ENCODE assay signal across 8 cellular contexts in the genomic region with DNA sequence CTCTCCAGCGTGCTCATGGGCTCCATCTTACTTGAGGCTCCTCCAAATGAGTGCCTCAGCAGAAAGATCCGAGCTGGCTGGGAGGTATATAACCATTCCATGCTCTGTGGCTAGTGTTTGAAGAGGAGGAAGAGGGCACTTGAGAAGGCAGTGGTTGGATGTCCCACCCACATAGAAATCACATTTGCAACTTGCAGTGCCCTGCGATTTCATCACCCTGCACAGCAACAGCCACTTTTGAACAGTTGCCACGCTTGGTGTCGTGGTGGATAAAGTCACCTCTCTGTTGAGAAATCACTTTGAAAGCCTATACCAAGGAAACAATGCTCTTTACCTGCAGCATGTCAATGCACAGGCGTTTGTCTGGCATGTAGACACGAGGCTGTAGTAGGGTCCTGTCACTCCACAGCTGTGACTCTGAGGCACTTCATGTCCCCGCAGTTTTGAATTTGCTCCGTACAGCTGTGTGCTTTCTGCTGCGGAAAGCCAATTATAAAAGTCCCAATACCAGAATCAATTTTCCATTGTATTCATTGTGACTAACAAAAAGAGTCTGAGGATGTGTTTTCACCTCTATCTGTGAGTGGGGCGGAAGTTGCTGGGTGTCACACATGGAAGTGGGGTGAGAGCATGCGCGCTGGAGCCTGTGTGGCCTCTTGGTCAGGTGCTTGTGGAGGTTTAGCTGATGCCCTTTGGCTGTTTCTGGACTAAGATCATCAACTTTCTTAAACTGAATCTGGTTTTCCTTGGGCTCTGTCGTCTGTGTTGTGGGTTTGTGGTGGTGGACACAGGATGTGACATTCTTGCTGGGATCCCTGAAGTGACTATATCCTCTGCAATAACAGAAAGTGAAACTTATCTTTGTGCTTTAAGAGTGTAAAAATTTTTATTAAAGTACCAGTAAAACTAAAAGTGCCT. TPM values are rescaled to one million over a fixed set of nuclear protein-coding genes. Genes with fewer than 3 reads are reported as not detected.
DNase-seq lines count a peak whose midpoint lies in the region; ATAC-seq, FAIRE-seq and TF ChIP-seq lines count a peak whose summit lies in the region.

No MANE protein-coding gene starts in this region.

- intact Hi-C loops in kidney (cut with DNase I): no loop called here

- peak overlapping the region; percentile 77 for H3K27ac ChIP-seq in SJSA1
- peak overlapping the region; percentile 72 to 95 for H3K27ac ChIP-seq in kidney (ENCODE audit: low read depth in 2 of 2, low read length in 2 of 2)

- no peaks in the 10 kb centered on the region for H3K9me3 Mint-ChIP-seq in activated naive CD8-positive, alpha-beta T cell (ENCODE audit: low read depth)

- no peak for TF ChIP-seq CTCF in kidney (IDR thresholded peaks at IDR 0.05; ENCODE audit: borderline replicate concordance, extremely low read depth, insufficient read depth)

- peak overlapping the region; percentile 96 for H3K27ac Mint-ChIP-seq in activated naive CD8-positive, alpha-beta T cell

- H3K4me1 ChIP-seq in SJSA1 (replicated peaks) (peaks cover 28% of the 10 kb centered on the region), kidney (ENCODE audit: control insufficient read depth in 1 of 2, insufficient read depth in 1 of 2, low read depth in 1 of 2, low read length in 2 of 2) (peaks cover 25 to 33% of the 10 kb centered on the region in 2 donors)

- peaks cover 41% of the 10 kb centered on the region for H3K36me3 ChIP-seq in SJSA1
- peaks cover 8 to 23% of the 10 kb centered on the region in 2 donors for H3K36me3 ChIP-seq in kidney (ENCODE audit: control insufficient read depth in 1 of 2, insufficient read depth in 2 of 2, low read length in 2 of 2)

- peaks cover 6% of the 10 kb centered on the region for H3K36me3 Mint-ChIP-seq in activated naive CD8-positive, alpha-beta T cell

- peak in 1 of 2 experiments; percentile 39 for DNase-seq in SJSA1 (ENCODE audit: low read depth in 1 of 2, low spot score in 2 of 2)
- DNase-seq in kidney: peak; percentile 85
- DNase-seq in stimulated activated CD4-positive, alpha-beta T cell treated with anti-CD3 and anti-CD28 coated beads, Interleukin-4, amount 100 ng/mL, for 4 hours: peak; percentile 71 to 81
- no peak for DNase-seq in NCI-H2196 (lab: John Stamatoyannopoulos, UW; ENCODE audit: unreplicated experiment)
- no peak for DNase-seq in T1000 (lab: John Stamatoyannopoulos, UW)

- no peaks in the 10 kb centered on the region for H3K9me3 ChIP-seq in SJSA1 (replicated peaks)
- no peaks in the 10 kb centered on the region for H3K9me3 ChIP-seq in kidney (ENCODE audit: control insufficient read depth in 1 of 2, low read length in 2 of 2)

- H3K27me3 ChIP-seq in SJSA1 (replicated peaks): no peaks in the 10 kb centered on the region

- peak overlapping the region; percentile 36 to 51 for H3K9ac ChIP-seq in kidney (ENCODE audit: low read length in 2 of 2)

- H3K27me3 Mint-ChIP-seq in activated naive CD8-positive, alpha-beta T cell: no peaks in the 10 kb centered on the region

- no peak overlapping the region for H3K4me3 ChIP-seq in SJSA1
- H3K4me3 ChIP-seq in kidney (ENCODE audit: low read length in 2 of 2): peak overlapping the region; percentile 53 to 63

- H3K4me1 Mint-ChIP-seq in activated naive CD8-positive, alpha-beta T cell (ENCODE audit: low read depth): peaks cover 61% of the 10 kb centered on the region

- H3K4me3 Mint-ChIP-seq in activated naive CD8-positive, alpha-beta T cell: peak overlapping the region; percentile 86

- peak; percentile 31 for ATAC-seq in GM19023 (IDR thresholded peaks at IDR 0.05; ENCODE audit: unreplicated experiment)
- peak; percentile 28 for ATAC-seq in HG03135 (IDR thresholded peaks at IDR 0.05; ENCODE audit: unreplicated experiment)

- no peak for FAIRE-seq in kidney (lab: Jason Lieb, UNC)

RNA-seq across cellular contexts. Expression of a gene that starts 2.8 kb away (rescaled TPM):
- total RNA-seq in SJSA1 (2014; rRNA removed; shearing (Covaris generic)): 40.5 and 48.4 TPM in 2 replicates
- total RNA-seq in kidney: 740 TPM
- 499 TPM for polyA plus RNA-seq in kidney (ENCODE audit: insufficient read depth, low read depth, low replicate concordance)

RNA-seq across cellular contexts. Expression of a gene that starts 35.3 kb away (rescaled TPM):
- not detected in 2 replicates for total RNA-seq in SJSA1 (2014; rRNA removed; shearing (Covaris generic))
- total RNA-seq in kidney: 1.4 TPM
- 2.9 TPM for polyA plus RNA-seq in kidney (ENCODE audit: insufficient read depth, low read depth, low replicate concordance)

RNA-seq across cellular contexts. Expression of a gene that starts 41.9 kb away (rescaled TPM):
- total RNA-seq in SJSA1 (2014; rRNA removed; shearing (Covaris generic)): not detected in 2 replicates
- 0.09 TPM for total RNA-seq in kidney
- polyA plus RNA-seq in kidney (ENCODE audit: insufficient read depth, low read depth, low replicate concordance): not detected

Comparison
In these comparisons a context has a peak if more than half of its experiments do, and no peak if none do; other contexts are left out.
1. DNase-seq: peak in kidney (single experiment) and stimulated activated CD4-positive, alpha-beta T cell treated with anti-CD3 and anti-CD28 coated beads, Interleukin-4, amount 100 ng/mL, for 4 hours (2 of 2); none in NCI-H2196 (single experiment) and T1000 (single experiment).
2. RNA of a gene that starts 2.8 kb away (total RNA-seq): 740 TPM in kidney (single experiment); 40.5 to 48.4 TPM in SJSA1; every median in the first group is over 10 times any median in the second.